In the genomic region with DNA sequence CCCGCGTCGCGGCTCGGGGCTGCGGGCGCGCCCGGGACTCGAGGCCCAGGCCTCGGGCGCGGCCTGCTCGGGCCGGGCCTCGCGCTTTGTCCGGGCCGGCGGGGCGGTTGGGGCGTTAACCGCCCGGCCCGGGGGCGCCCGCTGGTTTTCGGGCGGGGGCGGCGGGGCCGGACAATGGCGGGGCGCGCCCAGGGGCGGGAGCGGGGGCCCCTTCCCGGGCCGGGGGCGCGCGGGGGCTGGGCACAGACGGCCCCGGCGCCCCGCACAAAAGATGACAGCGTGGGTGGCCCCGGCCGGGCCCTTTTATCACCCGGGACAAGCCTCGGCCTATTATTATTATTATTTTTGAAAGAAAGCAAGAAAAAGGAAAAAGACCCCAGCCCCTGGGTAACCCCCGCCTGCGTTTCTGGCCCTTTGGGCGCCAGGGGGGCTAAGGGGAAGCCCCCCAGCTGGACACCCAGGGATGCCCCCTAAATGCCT, we compare ENCODE assay signal across 8 cellular contexts. TPM values are rescaled to one million over a fixed set of nuclear protein-coding genes. Genes with fewer than 3 reads are reported as not detected.
DNase-seq lines count a peak whose midpoint lies in the region; ATAC-seq, FAIRE-seq and TF ChIP-seq lines count a peak whose summit lies in the region.

No MANE protein-coding gene starts in this region.

- no peaks in the 10 kb centered on the region for H3K9me3 ChIP-seq in right lobe of liver

- TF ChIP-seq CTCF in right lobe of liver (IDR thresholded peaks at IDR 0.05) = no peak
- no peak for TF ChIP-seq CTCF in type B pancreatic cell (conservative IDR thresholded peaks at IDR 0.05)

- no peak for TF ChIP-seq POLR2A in right lobe of liver (IDR thresholded peaks at IDR 0.05)

- H3K36me3 ChIP-seq in right lobe of liver = no peaks in the 10 kb centered on the region

- peak overlapping the region; percentile 92 for H3K4me3 Mint-ChIP-seq in activated naive CD4-positive, alpha-beta T cell treated with anti-CD3 and anti-CD28 coated beads, Interleukin-2, amount 50 U/mL, for 24 hours
- H3K4me3 Mint-ChIP-seq in activated naive CD8-positive, alpha-beta T cell = peak overlapping the region; percentile 92
- peak overlapping the region; percentile 93 for H3K4me3 Mint-ChIP-seq in type B pancreatic cell

- H3K4me1 Mint-ChIP-seq in activated naive CD4-positive, alpha-beta T cell treated with anti-CD3 and anti-CD28 coated beads, Interleukin-2, amount 50 U/mL, for 24 hours = peaks cover 30% of the 10 kb centered on the region
- peaks cover 31% of the 10 kb centered on the region for H3K4me1 Mint-ChIP-seq in activated naive CD8-positive, alpha-beta T cell (ENCODE audit: low read depth)
- peaks cover 31% of the 10 kb centered on the region for H3K4me1 Mint-ChIP-seq in type B pancreatic cell (ENCODE audit: unreplicated experiment)

- H3K27ac Mint-ChIP-seq in activated naive CD4-positive, alpha-beta T cell treated with anti-CD3 and anti-CD28 coated beads, Interleukin-2, amount 50 U/mL, for 24 hours = no peak overlapping the region
- H3K27ac Mint-ChIP-seq in activated naive CD8-positive, alpha-beta T cell = peak overlapping the region; percentile 64
- peak overlapping the region; percentile 92 for H3K27ac Mint-ChIP-seq in type B pancreatic cell

- H3K27me3 ChIP-seq in right lobe of liver = no peaks in the 10 kb centered on the region

- peak overlapping the region; percentile 54 to 68 (median 58) for H3K4me3 ChIP-seq in right lobe of liver

- no peaks in the 10 kb centered on the region for H3K27me3 Mint-ChIP-seq in activated naive CD4-positive, alpha-beta T cell treated with anti-CD3 and anti-CD28 coated beads, Interleukin-2, amount 50 U/mL, for 24 hours
- H3K27me3 Mint-ChIP-seq in activated naive CD8-positive, alpha-beta T cell = no peaks in the 10 kb centered on the region
- H3K27me3 Mint-ChIP-seq in type B pancreatic cell = no peaks in the 10 kb centered on the region

- WGBS in right lobe of liver (ENCODE audit: insufficient coverage, low coverage, low lambda C conversion rate, missing lambda C conversion rate) = 0% methylated on average over 3 of the region's 54 CpGs

- H3K4me1 ChIP-seq in right lobe of liver = peaks cover 0 to 32% (median 13%) of the 10 kb centered on the region in 4 donors

- ATAC-seq in right lobe of liver (no peak), GM18519 (IDR thresholded peaks at IDR 0.05; ENCODE audit: low FRiP score, unreplicated experiment) (no peak)

- no peaks in the 10 kb centered on the region for H3K9me3 Mint-ChIP-seq in activated naive CD4-positive, alpha-beta T cell treated with anti-CD3 and anti-CD28 coated beads, Interleukin-2, amount 50 U/mL, for 24 hours
- no peaks in the 10 kb centered on the region for H3K9me3 Mint-ChIP-seq in activated naive CD8-positive, alpha-beta T cell (ENCODE audit: low read depth)
- no peaks in the 10 kb centered on the region for H3K9me3 Mint-ChIP-seq in type B pancreatic cell

- DNase-seq in activated naive CD4-positive, alpha-beta T cell treated with anti-CD3 and anti-CD28 coated beads, Interleukin-2, amount 50 U/mL, for 16 hours = no peak
- no peak for DNase-seq in right lobe of liver
- DNase-seq in type B pancreatic cell (ENCODE audit: extremely low spot score, unreplicated experiment) = no peak
- DNase-seq in NCI-H1105 (lab: John Stamatoyannopoulos, UW) = no peak
- no peak for DNase-seq in HTR-8/SVneo (ENCODE audit: insufficient read length, low spot score)

- peak overlapping the region in 2 of 3 donors; percentile 60 to 71 for H3K27ac ChIP-seq in right lobe of liver

- intact Hi-C loops in right lobe of liver (cut with DNase I) = no loop called here

- FAIRE-seq in HTR-8/SVneo (lab: Jason Lieb, UNC) = no peak

- no peaks in the 10 kb centered on the region for H3K36me3 Mint-ChIP-seq in activated naive CD4-positive, alpha-beta T cell treated with anti-CD3 and anti-CD28 coated beads, Interleukin-2, amount 50 U/mL, for 24 hours
- H3K36me3 Mint-ChIP-seq in activated naive CD8-positive, alpha-beta T cell = no peaks in the 10 kb centered on the region
- H3K36me3 Mint-ChIP-seq in type B pancreatic cell = peaks cover 4% of the 10 kb centered on the region

RNA-seq across cellular contexts. Expression of a gene that starts 0.4 kb away (rescaled TPM):
- 10 to 100 TPM; 14.2 to 36.9 (median 29.1) TPM for total RNA-seq in right lobe of liver
- 34.3 and 48.8 TPM in 2 replicates for total RNA-seq in type B pancreatic cell (ENCODE audit: low replicate concordance)
